Comparison of ENCODE assay signal across 26 cellular contexts in the genomic region with DNA sequence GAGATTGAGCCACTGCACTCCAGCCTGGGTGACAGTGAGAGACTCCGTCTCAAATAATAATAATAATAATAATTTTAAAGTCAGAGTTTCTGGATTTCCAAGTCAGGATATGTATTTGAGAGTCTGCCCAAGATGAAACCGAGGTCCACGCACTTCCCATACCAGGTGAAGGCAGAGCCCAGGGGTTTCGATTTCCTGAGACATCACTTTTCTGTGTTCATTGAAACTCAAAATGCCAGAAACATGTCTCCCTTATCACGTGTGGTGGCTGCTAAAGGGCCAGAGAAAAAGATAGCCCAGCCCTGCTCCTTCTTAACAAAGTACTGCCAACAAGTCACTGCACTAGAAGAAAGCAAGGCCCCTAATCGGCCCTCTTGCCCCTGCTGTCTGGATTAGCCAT.
"Had no signal": no experiment of that assay in that cellular context is flagged by ENCODE, and none has a peak within 500 bp of the region (broad histone marks: within the 10 kb centered on the region; RNA-seq: fewer than 3 reads in every experiment).

No MANE protein-coding gene starts in this region.

- H3K36me3 Mint-ChIP-seq: activated naive CD8-positive, alpha-beta T cell; immature natural killer cell; naive thymus-derived CD8-positive, alpha-beta T cell had no signal

- H3K27ac ChIP-seq: brain microvascular endothelial cell, heart left ventricle, right atrium auricular region, testis, uterus, WERI-Rb-1 had no signal

- H3K9me3 ChIP-seq: heart left ventricle, right atrium auricular region, SK-N-SH, testis, transverse colon, uterus had no signal

- H3K4me3 Mint-ChIP-seq: activated CD8-positive, alpha-beta memory T cell treated with anti-CD3 and anti-CD28 coated beads, Interleukin-2, amount 10 ng/mL, durations not matched to agents 7 days and 5 days; activated CD8-positive, alpha-beta T cell treated with anti-CD3 and anti-CD28 coated beads, Interleukin-2, amount 10 ng/mL, durations not matched to agents 7 days and 5 days; activated naive CD8-positive, alpha-beta T cell; immature natural killer cell; neural crest cell; T-helper 17 cell had no signal

- H3K4me1 ChIP-seq: right atrium auricular region, testis, uterus had no signal

- H3K4me2 ChIP-seq: SK-N-SH had no signal

- H3K27me3 ChIP-seq: brain microvascular endothelial cell, heart left ventricle, right atrium auricular region, testis, transverse colon had no signal

- DNase-seq: activated CD4-positive, alpha-beta T cell treated with anti-CD3 and anti-CD28 coated beads for 48 hours; activated CD8-positive, alpha-beta memory T cell treated with anti-CD3 and anti-CD28 coated beads, Interleukin-2, amount 10 ng/mL, durations not matched to agents 7 days and 5 days; activated CD8-positive, alpha-beta T cell treated with anti-CD3 and anti-CD28 coated beads, Interleukin-2, amount 10 ng/mL, durations not matched to agents 7 days and 5 days; activated effector memory CD4-positive, alpha-beta T cell treated with Interleukin-2 at 50 U/mL for 16 hours; brain microvascular endothelial cell; foreskin fibroblast; heart left ventricle; hypothalamus; immature natural killer cell; left colon; naive thymus-derived CD8-positive, alpha-beta T cell; occipital lobe; SK-N-SH; stimulated activated naive CD8-positive, alpha-beta T cell treated with anti-CD3 and anti-CD28 coated beads, Interleukin-15, Interleukin-2, amounts not matched to agents 100 U/mL and 50 U/mL, for 24 hours; SW 1271; T-helper 17 cell; T1000; testis; transverse colon; uterus; WERI-Rb-1 had no signal

- ATAC-seq: activated CD4-positive, CD25-positive, alpha-beta regulatory T cell treated with anti-CD3 and anti-CD28 coated beads, Interleukin-2, amount 50 U/mL, for 24 hours; activated CD8-positive, alpha-beta memory T cell treated with anti-CD3 and anti-CD28 coated beads, Interleukin-2, amount 10 ng/mL, durations not matched to agents 7 days and 5 days; activated CD8-positive, alpha-beta T cell treated with anti-CD3 and anti-CD28 coated beads, Interleukin-2, amount 10 ng/mL, durations not matched to agents 7 days and 5 days; esophagus mucosa; heart left ventricle; left colon; naive thymus-derived CD8-positive, alpha-beta T cell; stimulated activated naive CD8-positive, alpha-beta T cell treated with anti-CD3 and anti-CD28 coated beads, Interleukin-15, Interleukin-2, amounts not matched to agents 100 U/mL and 50 U/mL, for 24 hours; T-helper 17 cell had no signal

- H3K9me3 Mint-ChIP-seq: immature natural killer cell; naive thymus-derived CD8-positive, alpha-beta T cell; neural crest cell had no signal

- H3K4me3 ChIP-seq: heart left ventricle, right atrium auricular region, testis, transverse colon, uterus had no signal

- H3K9ac ChIP-seq: SK-N-SH had no signal

- H3K27me3 Mint-ChIP-seq: activated CD8-positive, alpha-beta memory T cell treated with anti-CD3 and anti-CD28 coated beads, Interleukin-2, amount 10 ng/mL, durations not matched to agents 7 days and 5 days; activated naive CD8-positive, alpha-beta T cell; naive thymus-derived CD8-positive, alpha-beta T cell; T-helper 17 cell had no signal

- H3K27ac Mint-ChIP-seq: activated CD8-positive, alpha-beta T cell treated with anti-CD3 and anti-CD28 coated beads, Interleukin-2, amount 10 ng/mL, durations not matched to agents 7 days and 5 days; activated naive CD8-positive, alpha-beta T cell; T-helper 17 cell had no signal

- H3K36me3 ChIP-seq: brain microvascular endothelial cell, heart left ventricle, right atrium auricular region, transverse colon, uterus, WERI-Rb-1 had no signal
